Comparison of ENCODE assay signal across 9 cellular contexts in genomic region chr7:94907026-94907419, GRCh38. TPM values are rescaled to one million over a fixed set of nuclear protein-coding genes. Genes with fewer than 3 reads are reported as not detected.
A peak's percentile ranks its signal among the peaks of the same experiment; 100 is the strongest.
DNase-seq lines count a peak whose midpoint lies in the region; ATAC-seq, FAIRE-seq and TF ChIP-seq lines count a peak whose summit lies in the region.
"Had no signal": no experiment of that assay in that cellular context is flagged by ENCODE, and none has a peak within 500 bp of the region (broad histone marks: within the 10 kb centered on the region; RNA-seq: fewer than 3 reads in every experiment).

No MANE protein-coding gene starts in this region.

- no peaks in the 10 kb centered on the region for H3K9me3 ChIP-seq in astrocyte (ENCODE audit: insufficient read depth, low read depth, low read length)
- no peaks in the 10 kb centered on the region for H3K9me3 ChIP-seq in skeletal muscle tissue (ENCODE audit: control insufficient read depth in 3 of 3, low read length in 3 of 3)

- H3K9me3 Mint-ChIP-seq in astrocyte (ENCODE audit: unreplicated experiment): no peaks in the 10 kb centered on the region
- H3K9me3 Mint-ChIP-seq: activated T-helper 1 cell treated with anti-CD3 and anti-CD28 coated beads, Interleukin-12 subunit alpha, Interleukin-12 subunit beta, Interleukin-2, Interleukin-4 antibody, amounts not matched to agents 30 ng/mL and 10 ng/mL and 1 ng/mL, durations not matched to agents 14 hours and 24 hours and 36 hours had no signal

- H2AFZ ChIP-seq in astrocyte (ENCODE audit: low read depth, low read length): peak overlapping the region; percentile 68

- no peak for TF ChIP-seq CTCF in astrocyte (IDR thresholded peaks at IDR 0.05; ENCODE audit: insufficient read depth, low read depth, low read length)

- peak overlapping the region; percentile 90 for H3K4me2 ChIP-seq in astrocyte (ENCODE audit: low read length)

- intact Hi-C loops in left colon (cut with DNase I, micrococcal nuclease): no loop called here

- no peaks in the 10 kb centered on the region for H3K27me3 ChIP-seq in astrocyte (ENCODE audit: insufficient read depth, low read length)
- H3K27me3 ChIP-seq in skeletal muscle tissue (ENCODE audit: control insufficient read depth in 3 of 3, insufficient read depth in 3 of 3, low read length in 3 of 3): no peaks in the 10 kb centered on the region

- ATAC-seq in HG02759 (IDR thresholded peaks at IDR 0.05; ENCODE audit: unreplicated experiment) (peak; percentile 24), left colon (peak; percentile 41), HG03439 (IDR thresholded peaks at IDR 0.05; ENCODE audit: unreplicated experiment) (no peak), HG02938 (IDR thresholded peaks at IDR 0.05; ENCODE audit: unreplicated experiment) (no peak)

- no peaks in the 10 kb centered on the region for H3K27me3 Mint-ChIP-seq in astrocyte (ENCODE audit: low read depth, unreplicated experiment)

- H3K4me1 Mint-ChIP-seq in astrocyte (ENCODE audit: low read depth, unreplicated experiment): peaks cover 2% of the 10 kb centered on the region

- H3K27ac Mint-ChIP-seq in astrocyte (ENCODE audit: unreplicated experiment): no peak overlapping the region
- H3K27ac Mint-ChIP-seq: activated T-helper 1 cell treated with anti-CD3 and anti-CD28 coated beads, Interleukin-12 subunit alpha, Interleukin-12 subunit beta, Interleukin-2, Interleukin-4 antibody, amounts not matched to agents 30 ng/mL and 10 ng/mL and 1 ng/mL, durations not matched to agents 14 hours and 24 hours and 36 hours had no signal

- no peak for DNase-seq in astrocyte (ENCODE audit: low read depth)
- no peak for DNase-seq in left colon
- no peak for DNase-seq in SIG-M5 (lab: John Stamatoyannopoulos, UW)
- DNase-seq in NCI-H2171 treated with DMSO at 0.1 percent for 48 hours (lab: John Stamatoyannopoulos, UW): no peak

- H3K4me3 ChIP-seq in astrocyte (ENCODE audit: insufficient read depth, low read depth, low read length) (peak overlapping the region; percentile 71), skeletal muscle tissue (ENCODE audit: low read length in 3 of 3) (peak overlapping the region; percentile 25 to 81 (median 80))

- H3K4me1 ChIP-seq in astrocyte (ENCODE audit: insufficient read depth, low read length) (peaks cover 6% of the 10 kb centered on the region), skeletal muscle tissue (ENCODE audit: control insufficient read depth in 3 of 3, insufficient read depth in 3 of 3, low read length in 3 of 3) (peaks cover 2 to 7% (median 6%) of the 10 kb centered on the region in 3 donors)

- H3K36me3 ChIP-seq in astrocyte (ENCODE audit: insufficient read depth, low read length) (no peaks in the 10 kb centered on the region), skeletal muscle tissue (ENCODE audit: control insufficient read depth in 3 of 3, insufficient read depth in 3 of 3, low read length in 3 of 3) (no peaks in the 10 kb centered on the region)

- H3K79me2 ChIP-seq in astrocyte (ENCODE audit: insufficient read depth, low read length): no peaks in the 10 kb centered on the region

- no peaks in the 10 kb centered on the region for H4K20me1 ChIP-seq in astrocyte (ENCODE audit: insufficient read depth, low read length)

- peak overlapping the region; percentile 51 for H3K4me3 Mint-ChIP-seq in astrocyte (ENCODE audit: unreplicated experiment)
- H3K4me3 Mint-ChIP-seq: activated T-helper 1 cell treated with anti-CD3 and anti-CD28 coated beads, Interleukin-12 subunit alpha, Interleukin-12 subunit beta, Interleukin-2, Interleukin-4 antibody, amounts not matched to agents 30 ng/mL and 10 ng/mL and 1 ng/mL, durations not matched to agents 14 hours and 24 hours and 36 hours had no signal

- no peaks in the 10 kb centered on the region for H3K36me3 Mint-ChIP-seq in astrocyte (ENCODE audit: low read depth, unreplicated experiment)

- no peak overlapping the region for H3K27ac ChIP-seq in astrocyte (ENCODE audit: low read depth, low read length)
- no peak overlapping the region for H3K27ac ChIP-seq in skeletal muscle tissue (ENCODE audit: low read depth, low read length)

- no peak for FAIRE-seq in astrocyte (lab: Jason Lieb, UNC)

- peak overlapping the region; percentile 69 for H3K9ac ChIP-seq in astrocyte (ENCODE audit: low read length)
- H3K9ac ChIP-seq in skeletal muscle tissue (ENCODE audit: low read depth in 1 of 3, low read length in 3 of 3): peak overlapping the region in 1 of 3 donors; percentile 80

RNA-seq across cellular contexts. Expression of gene PPP1R9A, which starts 0.4 kb away (rescaled TPM):
- total RNA-seq in astrocyte (5.1 and 7.5 TPM in 2 replicates), left colon (10 to 100 TPM; 24.0 to 24.5 TPM), skeletal muscle tissue (42.3 TPM)
- total RNA-seq: activated T-helper 1 cell treated with anti-CD3 and anti-CD28 coated beads, Interleukin-12 subunit alpha, Interleukin-12 subunit beta, Interleukin-2, Interleukin-4 antibody, amounts not matched to agents 30 ng/mL and 10 ng/mL and 1 ng/mL, durations not matched to agents 14 hours and 24 hours and 36 hours had no signal

Comparison
In these comparisons a context has a peak if more than half of its experiments do, and no peak if none do; other contexts are left out.
1. ATAC-seq: peak in HG02759 (single experiment) and left colon (single experiment); none in HG03439 (single experiment) and HG02938 (single experiment).